ENCODE assay signal across 17 cellular contexts in the genomic region with DNA sequence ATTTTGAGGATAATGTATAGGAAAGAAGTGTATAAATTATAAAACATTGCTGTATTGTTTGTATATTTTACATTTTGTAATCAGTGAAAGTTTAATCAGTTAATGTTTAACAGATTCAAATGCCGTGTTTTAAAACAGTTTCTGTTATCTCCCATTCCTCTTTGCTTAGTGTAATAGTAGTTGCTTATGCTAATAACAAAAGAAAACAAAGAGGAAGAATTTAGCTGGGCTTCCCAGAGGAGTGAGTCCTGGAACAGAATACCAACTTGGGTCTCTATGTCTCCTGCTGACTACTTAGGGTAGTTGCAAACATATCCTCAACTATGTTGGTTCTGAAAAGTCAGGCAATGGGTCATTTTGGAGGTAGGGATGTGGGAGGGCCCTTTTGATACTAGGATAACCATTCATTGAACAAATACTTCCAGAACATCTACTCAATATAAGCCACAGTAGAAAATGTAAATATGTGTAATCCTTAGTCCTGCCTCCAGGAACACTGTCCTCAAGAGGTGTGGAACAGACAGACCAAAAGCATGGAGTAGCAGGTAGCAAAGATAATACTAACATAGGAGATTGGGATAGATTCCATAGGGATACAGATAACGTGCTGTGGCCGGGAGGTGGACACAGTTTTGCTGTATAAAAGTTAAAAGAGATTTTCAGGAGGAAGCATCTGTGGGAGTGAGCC. TPM values are rescaled to one million over a fixed set of nuclear protein-coding genes. Genes with fewer than 3 reads are reported as not detected.
DNase-seq lines count a peak whose midpoint lies in the region; ATAC-seq and TF ChIP-seq lines count a peak whose summit lies in the region.
"Had no signal": no experiment of that assay in that cellular context is flagged by ENCODE, and none has a peak within 500 bp of the region (broad histone marks: within the 10 kb centered on the region; RNA-seq: fewer than 3 reads in every experiment).

No MANE protein-coding gene starts in this region.

- H3K4me1 ChIP-seq in GM23248 (ENCODE audit: insufficient read depth) (peaks cover 64% of the 10 kb centered on the region), smooth muscle cell (ENCODE audit: low read depth) (peaks cover 14% of the 10 kb centered on the region), foreskin keratinocyte (peaks cover 22% of the 10 kb centered on the region)

- H4K20me1 ChIP-seq in GM23248 (ENCODE audit: insufficient read depth) = no peaks in the 10 kb centered on the region
- peaks cover 9% of the 10 kb centered on the region for H4K20me1 ChIP-seq in smooth muscle cell (ENCODE audit: low read depth)

- H3K9me3 ChIP-seq in GM23248 (ENCODE audit: low read depth) (no peaks in the 10 kb centered on the region), smooth muscle cell (replicated peaks; ENCODE audit: low read depth) (no peaks in the 10 kb centered on the region)

- H3K27me3 ChIP-seq in GM23248 (replicated peaks; ENCODE audit: insufficient read depth) (no peaks in the 10 kb centered on the region), smooth muscle cell (ENCODE audit: low read depth) (no peaks in the 10 kb centered on the region), foreskin keratinocyte (no peaks in the 10 kb centered on the region)

- peak; percentile 8 for TF ChIP-seq CTCF in astrocyte of the cerebellum (IDR thresholded peaks at IDR 0.05; ENCODE audit: low read depth, low read length, missing control alignments)
- peak; percentile 21 for TF ChIP-seq CTCF in fibroblast of the aortic adventitia (IDR thresholded peaks at IDR 0.05; ENCODE audit: insufficient read depth, low read length)
- TF ChIP-seq CTCF in smooth muscle cell (IDR thresholded peaks at IDR 0.05; ENCODE audit: borderline replicate concordance, insufficient read depth, poor library complexity, severe bottlenecking) = no peak
- no peak for TF ChIP-seq CTCF in foreskin keratinocyte (conservative IDR thresholded peaks at IDR 0.05)

- 83 to 85% methylated on average over 3 of the region's 3 CpGs for WGBS in GM23248 (ENCODE audit: low coverage in 1 of 2, low lambda C conversion rate in 2 of 2, missing lambda C conversion rate in 2 of 2), 2 experiments
- 65% methylated on average over 3 of the region's 3 CpGs for WGBS in smooth muscle cell (ENCODE audit: low lambda C conversion rate)

- H2AFZ ChIP-seq in GM23248 = no peak overlapping the region
- no peak overlapping the region for H2AFZ ChIP-seq in smooth muscle cell (ENCODE audit: low read depth)

- H3K4me2 ChIP-seq in GM23248 (ENCODE audit: unreplicated experiment) = no peak overlapping the region
- H3K4me2 ChIP-seq in smooth muscle cell = no peak overlapping the region

- H3F3A ChIP-seq in GM23248 (ENCODE audit: insufficient read depth) (peaks cover 47% of the 10 kb centered on the region), smooth muscle cell (ENCODE audit: low read depth) (peaks cover 48% of the 10 kb centered on the region)

- ATAC-seq in HG03521 (IDR thresholded peaks at IDR 0.05; ENCODE audit: unreplicated experiment) (no peak), GM21526 (IDR thresholded peaks at IDR 0.05; ENCODE audit: low FRiP score, unreplicated experiment) (no peak), foreskin keratinocyte (no peak)
- ATAC-seq: activated CD8-positive, alpha-beta T cell treated with anti-CD3 and anti-CD28 coated beads for 36 hours; effector memory CD8-positive, alpha-beta T cell; natural killer cell treated with Interleukin-12 subunit alpha and Interleukin-12 subunit beta and Interleukin-15 and Interleukin-18, amount 100 ng/mL, for 72 hours; T-cell had no signal

- in situ Hi-C loops in GM23248 (cut with MboI) (no loop called here), astrocyte of the cerebellum (cut with HindIII; ENCODE audit: low sequenced_read_pairs) (no loop called here)

- DNase-seq in GM23248 = peak; percentile 46
- no peak for DNase-seq in astrocyte of the cerebellum (ENCODE audit: low read depth)
- peak; percentile 76 for DNase-seq in fibroblast of the aortic adventitia (ENCODE audit: low read depth)
- DNase-seq in smooth muscle cell (lab: John Stamatoyannopoulos, UW; ENCODE audit: unreplicated experiment) = no peak
- DNase-seq in foreskin keratinocyte = no peak
- DNase-seq: activated CD8-positive, alpha-beta T cell treated with anti-CD3 and anti-CD28 coated beads for 36 hours; activated T-cell treated with anti-CD3 and anti-CD28 coated beads, Interleukin-2, amount 50 U/mL, for 48 hours; effector memory CD8-positive, alpha-beta T cell; immature natural killer cell; NCI-H1436; stimulated activated CD4-positive, alpha-beta T cell treated with anti-CD3 and anti-CD28 coated beads, Interleukin-15, amount 100 ng/mL, for 24 hours; stimulated activated naive CD4-positive, alpha-beta T cell; T-cell; WERI-Rb-1 had no signal

- H3K27ac ChIP-seq in GM23248 (peak overlapping the region; percentile 100), smooth muscle cell (ENCODE audit: low read depth) (peak overlapping the region; percentile 98), foreskin keratinocyte (no peak overlapping the region)
- H3K27ac ChIP-seq: WERI-Rb-1 had no signal

- peaks cover 51% of the 10 kb centered on the region for H3K79me2 ChIP-seq in GM23248 (ENCODE audit: insufficient read depth)
- H3K79me2 ChIP-seq in smooth muscle cell (ENCODE audit: low read depth) = peaks cover 23% of the 10 kb centered on the region

- H3K9me2 ChIP-seq in GM23248 (ENCODE audit: insufficient read depth) = no peaks in the 10 kb centered on the region

- no peak overlapping the region for H3K9ac ChIP-seq in GM23248
- H3K9ac ChIP-seq in smooth muscle cell (ENCODE audit: low read depth) = no peak overlapping the region

- H3K36me3 ChIP-seq in GM23248 (ENCODE audit: low read depth) (no peaks in the 10 kb centered on the region), smooth muscle cell (ENCODE audit: low read depth) (no peaks in the 10 kb centered on the region)
- H3K36me3 ChIP-seq: WERI-Rb-1 had no signal

- no peak overlapping the region for H3K4me3 ChIP-seq in GM23248
- no peak overlapping the region for H3K4me3 ChIP-seq in astrocyte of the cerebellum (ENCODE audit: low read depth, low read length)
- no peak overlapping the region for H3K4me3 ChIP-seq in fibroblast of the aortic adventitia (ENCODE audit: low read depth, low read length)
- H3K4me3 ChIP-seq in smooth muscle cell = no peak overlapping the region

RNA-seq across cellular contexts. Expression of a gene that starts 36.1 kb away (rescaled TPM):
- 15.8 and 29.9 TPM in 2 replicates for total RNA-seq in GM23248 (2014; rRNA removed; shearing (Covaris generic))
- 6.2 and 6.6 TPM in 2 replicates for polyA plus RNA-seq in GM23248 (2016; fragmentation: Nextera tagmentation; extraction: Ambion mirVana)
- 14.4 and 19.5 TPM in 2 replicates for total RNA-seq in fibroblast of the aortic adventitia (ENCODE audit: low replicate concordance)
- total RNA-seq in smooth muscle cell = 19.5 and 22.0 TPM in 2 replicates
- polyA plus RNA-seq in smooth muscle cell = 26.3 and 31.3 TPM in 2 replicates
- total RNA-seq in foreskin keratinocyte = 16.9 and 17.0 TPM in 2 replicates
- 16.8 and 20.6 TPM in 2 replicates for polyA plus RNA-seq in foreskin keratinocyte

Comparison
In these comparisons a context has a peak if more than half of its experiments do, and no peak if none do; other contexts are left out.
1. DNase-seq: peak in GM23248 (single experiment) and fibroblast of the aortic adventitia (single experiment); none in astrocyte of the cerebellum (single experiment), smooth muscle cell (single experiment) and foreskin keratinocyte (0 of 2).
2. CTCF ChIP-seq: peak in astrocyte of the cerebellum (single experiment) and fibroblast of the aortic adventitia (single experiment); none in smooth muscle cell (single experiment) and foreskin keratinocyte (single experiment).